In the genomic region with DNA sequence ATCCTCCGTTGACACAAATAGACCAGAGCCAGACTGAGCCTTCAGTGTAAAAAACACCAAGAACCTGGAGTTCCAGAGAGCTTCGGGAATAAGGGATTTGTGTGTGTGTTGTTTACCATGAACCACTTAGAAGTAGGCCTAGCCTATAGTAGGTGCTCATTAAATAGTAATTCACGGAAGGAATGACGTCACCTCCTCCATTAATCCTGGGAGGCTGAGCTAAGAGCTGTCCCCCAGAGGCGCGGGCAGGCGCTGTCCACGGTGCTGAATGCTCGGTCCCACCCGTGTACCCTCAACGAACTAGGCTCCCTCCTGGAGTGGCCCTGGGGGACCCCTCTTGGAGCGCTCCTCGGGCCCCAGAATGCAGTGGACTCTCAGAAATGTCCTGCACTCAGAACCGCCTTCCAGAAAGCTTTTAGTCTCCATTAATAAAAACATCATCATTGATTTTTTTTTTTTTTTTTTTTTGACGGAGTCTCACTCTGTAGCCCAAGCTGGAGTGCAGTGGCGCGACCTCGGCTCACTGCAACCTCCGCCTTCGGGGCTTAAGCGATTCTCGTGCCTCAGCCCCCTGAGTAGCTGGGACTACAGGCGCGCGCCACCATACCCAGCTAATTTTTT, we compare ENCODE assay signal across 10 cellular contexts. TPM values are rescaled to one million over a fixed set of nuclear protein-coding genes. Genes with fewer than 3 reads are reported as not detected.
DNase-seq lines count a peak whose midpoint lies in the region; ATAC-seq and TF ChIP-seq lines count a peak whose summit lies in the region.
"Had no signal": no experiment of that assay in that cellular context is flagged by ENCODE, and none has a peak within 500 bp of the region (broad histone marks: within the 10 kb centered on the region; RNA-seq: fewer than 3 reads in every experiment).

No MANE protein-coding gene starts in this region.

- H3K9ac ChIP-seq in GM23248, result no peak overlapping the region
- H3K9ac ChIP-seq in SK-N-MC (ENCODE audit: insufficient read length), result no peak overlapping the region
- H3K9ac ChIP-seq: parathyroid adenoma had no signal

- DNase-seq in GM23248 (peak; percentile 75), SK-N-MC (ENCODE audit: low read depth, low spot score) (peak; percentile 10), retina (peak; percentile 61), NCI-H187 (lab: John Stamatoyannopoulos, UW) (no peak), NCI-H2029 treated with DMSO at 0.1 percent for 48 hours (lab: John Stamatoyannopoulos, UW) (no peak)
- peak; percentile 1 for DNase-seq in effector CD8-positive, alpha-beta T cell (lab: John Stamatoyannopoulos, UW)

- H3K27ac ChIP-seq in GM23248 (no peak overlapping the region), SK-N-MC (no peak overlapping the region)
- H3K27ac ChIP-seq: parathyroid adenoma had no signal

- in situ Hi-C loops in GM23248 (cut with MboI), result no loop called here

- TF ChIP-seq POLR2A in GM18505 (IDR thresholded peaks at IDR 0.05; ENCODE audit: borderline replicate concordance, extremely low read depth, insufficient read depth, insufficient read length), result no peak

- no peaks in the 10 kb centered on the region for H3F3A ChIP-seq in GM23248 (ENCODE audit: insufficient read depth)

- H3K27me3 ChIP-seq in GM23248 (replicated peaks; ENCODE audit: insufficient read depth), result peaks cover 1% of the 10 kb centered on the region; the same call in 1 of the 2 replicates

- no peak overlapping the region for H3K4me2 ChIP-seq in GM23248 (ENCODE audit: unreplicated experiment)

- H3K9me2 ChIP-seq in GM23248 (ENCODE audit: insufficient read depth), result no peaks in the 10 kb centered on the region

- whole genome bisulfite sequencing in GM23248 (ENCODE audit: low coverage in 1 of 2, low lambda C conversion rate in 2 of 2, missing lambda C conversion rate in 2 of 2), 2 experiments, result 52 to 54% methylated on average over 25 of the region's 25 CpGs

- H3K9me3 ChIP-seq in GM23248 (ENCODE audit: low read depth), result no peaks in the 10 kb centered on the region
- no peaks in the 10 kb centered on the region for H3K9me3 ChIP-seq in SK-N-MC (ENCODE audit: low read depth, low read length)

- no peak overlapping the region for H2AFZ ChIP-seq in GM23248
- H2AFZ ChIP-seq: parathyroid adenoma had no signal

- ATAC-seq in HG02852 (IDR thresholded peaks at IDR 0.05; ENCODE audit: unreplicated experiment) (no peak), GM18505 (IDR thresholded peaks at IDR 0.05; ENCODE audit: unreplicated experiment) (no peak)
- ATAC-seq: Panc1 had no signal

- no peaks in the 10 kb centered on the region for H4K20me1 ChIP-seq in GM23248 (ENCODE audit: insufficient read depth)

- no peaks in the 10 kb centered on the region for H3K79me2 ChIP-seq in GM23248 (ENCODE audit: insufficient read depth)

- H3K4me3 ChIP-seq in GM23248 (no peak overlapping the region), SK-N-MC (no peak overlapping the region)

- peaks cover 11% of the 10 kb centered on the region; the same call in 1 of the 2 replicates for H3K4me1 ChIP-seq in GM23248 (ENCODE audit: insufficient read depth)

- H3K36me3 ChIP-seq in GM23248 (ENCODE audit: low read depth) (no peaks in the 10 kb centered on the region), SK-N-MC (ENCODE audit: insufficient read depth, low read length) (no peaks in the 10 kb centered on the region)

RNA-seq across cellular contexts. Expression of a gene that starts 6.5 kb away (rescaled TPM):
- total RNA-seq in GM23248 (2014; rRNA removed; shearing (Covaris generic)), result under 0.01 and 0.11 TPM in 2 replicates
- 0.03 TPM in 2 replicates for polyA plus RNA-seq in GM23248 (2016; fragmentation: Nextera tagmentation; extraction: Ambion mirVana)

RNA-seq across cellular contexts. Expression of a gene that starts 37.7 kb away (rescaled TPM):
- 20.4 and 37.1 TPM in 2 replicates for total RNA-seq in GM23248 (2014; rRNA removed; shearing (Covaris generic))
- 41.7 and 44.8 TPM in 2 replicates for polyA plus RNA-seq in GM23248 (2016; fragmentation: Nextera tagmentation; extraction: Ambion mirVana)

Comparison
In these comparisons a context has a peak if more than half of its experiments do, and no peak if none do; other contexts are left out.
1. DNase-seq: peak in GM23248 (single experiment), SK-N-MC (single experiment), effector CD8-positive, alpha-beta T cell (single experiment) and retina (single experiment); none in NCI-H187 (0 of 2) and NCI-H2029 treated with DMSO at 0.1 percent for 48 hours (single experiment).